Comparison of ENCODE assay signal across 12 cellular contexts in the genomic region with DNA sequence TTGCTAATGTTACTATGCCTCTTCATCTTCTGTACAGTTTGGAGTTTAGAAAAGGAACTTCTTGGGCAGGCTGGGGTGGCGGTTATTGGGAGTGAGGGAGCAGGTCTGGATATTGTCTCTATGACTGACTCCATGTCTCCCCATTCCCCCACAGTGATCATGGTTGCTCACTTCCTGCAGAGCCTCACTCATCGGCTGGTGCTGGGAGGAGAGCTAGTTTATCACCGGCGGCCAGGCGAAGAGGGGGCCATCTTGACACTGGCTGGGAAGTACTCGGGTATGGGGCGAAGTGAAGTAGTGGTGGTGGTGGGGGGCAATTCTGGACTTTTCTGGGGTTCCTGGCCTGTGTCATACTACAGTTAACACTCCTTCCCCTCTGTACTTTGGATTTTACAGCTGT. TPM values are rescaled to one million over a fixed set of nuclear protein-coding genes. Genes with fewer than 3 reads are reported as not detected.
A peak's percentile ranks its signal among the peaks of the same experiment; 100 is the strongest.
DNase-seq lines count a peak whose midpoint lies in the region; ATAC-seq and TF ChIP-seq lines count a peak whose summit lies in the region.
"Had no signal": no experiment of that assay in that cellular context is flagged by ENCODE, and none has a peak within 500 bp of the region (broad histone marks: within the 10 kb centered on the region; RNA-seq: fewer than 3 reads in every experiment).

No MANE protein-coding gene starts in this region.

- no peak for ATAC-seq in activated CD4-positive, alpha-beta T cell treated with anti-CD3 and anti-CD28 coated beads for 36 hours
- ATAC-seq in psoas muscle, result no peak
- no peak for ATAC-seq in GM21367 (IDR thresholded peaks at IDR 0.05; ENCODE audit: unreplicated experiment)

- H3K27ac ChIP-seq in OCI-LY7 (ENCODE audit: low read depth, low read length, poor library complexity, severe bottlenecking) (no peak overlapping the region), colonic mucosa (peak overlapping the region; percentile 54), psoas muscle (peak overlapping the region; percentile 77), smooth muscle cell (ENCODE audit: low read depth) (no peak overlapping the region)
- H3K27ac ChIP-seq: suprapubic skin had no signal

- H3K27me3 ChIP-seq in colonic mucosa, result no peaks in the 10 kb centered on the region
- no peaks in the 10 kb centered on the region for H3K27me3 ChIP-seq in psoas muscle (ENCODE audit: insufficient read depth in 3 of 3, low read length in 2 of 3)
- no peaks in the 10 kb centered on the region for H3K27me3 ChIP-seq in smooth muscle cell (ENCODE audit: low read depth)
- H3K27me3 ChIP-seq: suprapubic skin had no signal

- peak overlapping the region; percentile 73 for H3K4me3 ChIP-seq in OCI-LY7 (ENCODE audit: low read depth, low read length, poor library complexity, severe bottlenecking)
- no peak overlapping the region for H3K4me3 ChIP-seq in colonic mucosa
- H3K4me3 ChIP-seq in psoas muscle, result no peak overlapping the region
- no peak overlapping the region for H3K4me3 ChIP-seq in smooth muscle cell

- H3F3A ChIP-seq in smooth muscle cell (ENCODE audit: low read depth), result no peaks in the 10 kb centered on the region

- 90 to 97% (median 94%) methylated on average over 7 of the region's 7 CpGs for WGBS in psoas muscle, 3 donors
- 96% methylated on average over 7 of the region's 7 CpGs for WGBS in smooth muscle cell (ENCODE audit: low lambda C conversion rate)

- H3K4me1 ChIP-seq in OCI-LY7 (ENCODE audit: insufficient read depth, low read length, poor library complexity, severe bottlenecking) (peaks cover 24% of the 10 kb centered on the region), colonic mucosa (peaks cover 20% of the 10 kb centered on the region), psoas muscle (peaks cover 12% of the 10 kb centered on the region), smooth muscle cell (ENCODE audit: low read depth) (no peaks in the 10 kb centered on the region)

- H3K9me3 ChIP-seq in OCI-LY7 (ENCODE audit: low read length), result no peaks in the 10 kb centered on the region
- H3K9me3 ChIP-seq in colonic mucosa, result no peaks in the 10 kb centered on the region
- H3K9me3 ChIP-seq in psoas muscle, result no peaks in the 10 kb centered on the region
- H3K9me3 ChIP-seq in smooth muscle cell (replicated peaks; ENCODE audit: low read depth), result no peaks in the 10 kb centered on the region
- H3K9me3 ChIP-seq: lower lobe of right lung, suprapubic skin had no signal

- POLR2A ChIA-PET in activated CD4-positive, alpha-beta T cell treated with anti-CD3 and anti-CD28 coated beads for 36 hours (lab: Charles Lee), result no interaction called here
- POLR2A ChIA-PET in OCI-LY7 (lab: Charles Lee), result interaction anchor here (0.9 kb wide), 1 partner anchor 20 kb away, joined by 3 read pairs; no protein-coding TSS in a partner anchor
- POLR2A ChIA-PET in HEK293T (lab: Yijun Ruan, JAX), result no interaction called here

- H4K20me1 ChIP-seq in OCI-LY7 (ENCODE audit: insufficient read depth, low read length), result no peaks in the 10 kb centered on the region
- no peaks in the 10 kb centered on the region for H4K20me1 ChIP-seq in smooth muscle cell (ENCODE audit: low read depth)

- peaks cover 28% of the 10 kb centered on the region for H3K4me1 Mint-ChIP-seq in activated CD4-positive, alpha-beta T cell treated with anti-CD3 and anti-CD28 coated beads for 36 hours

- H2AFZ ChIP-seq in OCI-LY7 (ENCODE audit: low read length) (no peak overlapping the region), smooth muscle cell (ENCODE audit: low read depth) (no peak overlapping the region)

- CTCF ChIA-PET in activated CD4-positive, alpha-beta T cell treated with anti-CD3 and anti-CD28 coated beads for 36 hours (lab: Charles Lee), result interaction anchor here (0.6 to 7.0 kb wide), 12 partner anchors 8 to 155 kb away, joined by 3 to 89 read pairs (median 6); a partner anchor contains a TSS
- CTCF ChIA-PET in OCI-LY7 (lab: Charles Lee; ENCODE audit: unreplicated experiment) (interaction anchor here (1.0 kb wide), 1 partner anchor 63 kb away, joined by 4 read pairs; no protein-coding TSS in a partner anchor), HEK293T (lab: Yijun Ruan, JAX) (interaction anchor here (2.7 kb wide), 1 partner anchor 63 kb away, joined by 10 read pairs; no protein-coding TSS in a partner anchor)

- H3K36me3 ChIP-seq in OCI-LY7 (ENCODE audit: insufficient read depth, low read length) (peaks cover 24% of the 10 kb centered on the region), colonic mucosa (peaks cover 7% of the 10 kb centered on the region), psoas muscle (ENCODE audit: insufficient read depth in 1 of 2, low read depth in 1 of 2) (peaks cover 8 to 32% of the 10 kb centered on the region in 2 donors), smooth muscle cell (ENCODE audit: low read depth) (no peaks in the 10 kb centered on the region)

- H3K4me2 ChIP-seq in OCI-LY7 (ENCODE audit: low read length) (peak overlapping the region; percentile 78), smooth muscle cell (no peak overlapping the region)

- intact Hi-C loops in activated CD4-positive, alpha-beta T cell treated with anti-CD3 and anti-CD28 coated beads for 36 hours (cut with DNase I, micrococcal nuclease), result loop anchor here (5.0 kb wide), 3 partner anchors 61 to 1334 kb away; a partner anchor contains a TSS
- intact Hi-C loops in OCI-LY7 (cut with micrococcal nuclease; ENCODE audit: unreplicated experiment) (no loop called here), colonic mucosa (cut with DNase I) (loop anchor here (5.0 kb wide), 1 partner anchor 64 kb away; no protein-coding TSS in a partner anchor), psoas muscle (cut with DNase I) (loop anchor here (5.0 kb wide), 3 partner anchors 64 to 154 kb away; a partner anchor contains a TSS)

- no peaks in the 10 kb centered on the region for H3K79me2 ChIP-seq in OCI-LY7 (ENCODE audit: insufficient read depth, low read depth, low read length)
- no peaks in the 10 kb centered on the region for H3K79me2 ChIP-seq in smooth muscle cell (ENCODE audit: low read depth)

- no peak for TF ChIP-seq CTCF in OCI-LY7 (conservative IDR thresholded peaks at IDR 0.05; ENCODE audit: low read length)
- no peak for TF ChIP-seq CTCF in colonic mucosa (IDR thresholded peaks at IDR 0.05)
- no peak for TF ChIP-seq CTCF in psoas muscle (IDR thresholded peaks at IDR 0.05)
- TF ChIP-seq CTCF in smooth muscle cell (IDR thresholded peaks at IDR 0.05; ENCODE audit: borderline replicate concordance, insufficient read depth, poor library complexity, severe bottlenecking), result no peak

- peak overlapping the region; percentile 55 for H3K27ac Mint-ChIP-seq in activated CD4-positive, alpha-beta T cell treated with anti-CD3 and anti-CD28 coated beads for 36 hours

- H3K27me3 Mint-ChIP-seq in activated CD4-positive, alpha-beta T cell treated with anti-CD3 and anti-CD28 coated beads for 36 hours, result no peaks in the 10 kb centered on the region

- H3K9ac ChIP-seq in colonic mucosa (ENCODE audit: low read depth in 2 of 2, low read length in 2 of 2), result peak overlapping the region in 1 of 2 donors; percentile 53
- H3K9ac ChIP-seq in smooth muscle cell (ENCODE audit: low read depth), result no peak overlapping the region

- no TSS peak for BruUV-seq in OCI-LY7 (replicated peaks; lab: Mats Ljungman, UMichigan)

- H3K4me3 Mint-ChIP-seq in activated CD4-positive, alpha-beta T cell treated with anti-CD3 and anti-CD28 coated beads for 36 hours, result peak overlapping the region; percentile 97

- H3K36me3 Mint-ChIP-seq in activated CD4-positive, alpha-beta T cell treated with anti-CD3 and anti-CD28 coated beads for 36 hours (ENCODE audit: low read depth), result peaks cover 19% of the 10 kb centered on the region

- H3K9me2 ChIP-seq in OCI-LY7 (ENCODE audit: insufficient read depth, low read length), result no peaks in the 10 kb centered on the region

- DNase-seq in activated CD4-positive, alpha-beta T cell treated with anti-CD3 and anti-CD28 coated beads for 36 hours, result no peak
- no peak for DNase-seq in activated CD4-positive, alpha-beta T cell treated with anti-CD3 and anti-CD28 coated beads for 4 hours
- DNase-seq in OCI-LY7 (ENCODE audit: low spot score), result no peak
- no peak for DNase-seq in colonic mucosa
- no peak for DNase-seq in psoas muscle
- DNase-seq in HEK293T (ENCODE audit: extremely low spot score), result no peak
- no peak for DNase-seq in smooth muscle cell (lab: John Stamatoyannopoulos, UW; ENCODE audit: unreplicated experiment)

- no peaks in the 10 kb centered on the region for H3K9me3 Mint-ChIP-seq in activated CD4-positive, alpha-beta T cell treated with anti-CD3 and anti-CD28 coated beads for 36 hours (ENCODE audit: low read depth)
- H3K9me3 Mint-ChIP-seq: activated B cell treated with CpG ODN at 0.5 μM for 24 hours had no signal

RNA-seq across cellular contexts. Expression of a gene that starts 2.2 kb away (rescaled TPM):
- total RNA-seq in activated CD4-positive, alpha-beta T cell treated with anti-CD3 and anti-CD28 coated beads for 36 hours, result 10 to 100 TPM; 12.3 to 13.2 TPM
- 8.3 and 11.0 TPM in 2 replicates for total RNA-seq in OCI-LY7 (2014; rRNA removed; shearing (Covaris generic))
- total RNA-seq in OCI-LY7 (2022) (16.0 and 20.1 TPM in 2 replicates), colonic mucosa (10 to 100 TPM; 16.6 to 23.1 TPM), psoas muscle (10 to 100 TPM; 10.0 to 39.2 (median 27.5) TPM), smooth muscle cell (3.3 and 8.6 TPM in 2 replicates)
- polyA plus RNA-seq in psoas muscle (10 to 100 TPM; 26.4 to 38.3 (median 32.4) TPM), smooth muscle cell (8.3 and 9.0 TPM in 2 replicates)

RNA-seq across cellular contexts. Expression of a gene that starts 4.6 kb away (rescaled TPM):
- not detected for total RNA-seq in activated CD4-positive, alpha-beta T cell treated with anti-CD3 and anti-CD28 coated beads for 36 hours
- total RNA-seq in OCI-LY7 (2014; rRNA removed; shearing (Covaris generic)), result not detected in 2 replicates
- total RNA-seq in OCI-LY7 (2022) (not detected in 2 replicates), colonic mucosa (1 to 10 TPM in 1 of 2 donors, not detected in 1; 5.1 TPM), psoas muscle (under 1 TPM in 1 of 4 donors, not detected in 3; 0.86 TPM), smooth muscle cell (not detected in 2 replicates)
- polyA plus RNA-seq in psoas muscle (not detected), smooth muscle cell (1.6 and 3.6 TPM in 2 replicates)
- total RNA-seq: A673, activated B cell treated with CpG ODN at 0.5 μM for 24 hours, lower lobe of right lung had no signal

RNA-seq across cellular contexts. Expression of a gene that starts 10.0 kb away (rescaled TPM):
- total RNA-seq in activated CD4-positive, alpha-beta T cell treated with anti-CD3 and anti-CD28 coated beads for 36 hours, result not detected
- not detected in 2 replicates for total RNA-seq in OCI-LY7 (2014; rRNA removed; shearing (Covaris generic))
- not detected in 2 replicates for total RNA-seq in OCI-LY7 (2022)
- total RNA-seq in colonic mucosa, result not detected
- total RNA-seq in psoas muscle, result not detected
- under 1 TPM; 0.17 to 0.42 (median 0.25) TPM for polyA plus RNA-seq in psoas muscle
- total RNA-seq in smooth muscle cell, result not detected in 2 replicates
- 0.46 and 0.90 TPM in 2 replicates for polyA plus RNA-seq in smooth muscle cell
- total RNA-seq: A673, activated B cell treated with CpG ODN at 0.5 μM for 24 hours, lower lobe of right lung had no signal

RNA-seq across cellular contexts. Expression of a gene that starts 12.9 kb away (rescaled TPM):
- 1 to 10 TPM in 1 of 2 experiments, under 1 TPM in 1; 0.98 to 2.2 TPM for total RNA-seq in activated CD4-positive, alpha-beta T cell treated with anti-CD3 and anti-CD28 coated beads for 36 hours
- 3.2 TPM in 1 of 2 replicates, not detected in the other for total RNA-seq in OCI-LY7 (2014; rRNA removed; shearing (Covaris generic))
- total RNA-seq in OCI-LY7 (2022) (0.88 and 1.2 TPM in 2 replicates), colonic mucosa (10 to 100 TPM in 1 of 2 donors, 1 to 10 TPM in 1; 6.6 to 16.0 TPM), psoas muscle (10 to 100 TPM in 2 of 4 donors, 1 to 10 TPM in 2; 3.3 to 11.3 (median 9.7) TPM), smooth muscle cell (not detected in 2 replicates)
- polyA plus RNA-seq in psoas muscle (10 to 100 TPM in 2 of 3 donors, 1 to 10 TPM in 1; 8.3 to 23.5 (median 12.4) TPM), smooth muscle cell (0.78 and 0.98 TPM in 2 replicates)

RNA-seq across cellular contexts. Expression of a gene that starts 25.9 kb away (rescaled TPM):
- total RNA-seq in activated CD4-positive, alpha-beta T cell treated with anti-CD3 and anti-CD28 coated beads for 36 hours, result 10 to 100 TPM; 71.8 to 92.0 TPM
- total RNA-seq in OCI-LY7 (2014; rRNA removed; shearing (Covaris generic)), result 62.9 and 76.4 TPM in 2 replicates
- 72.1 and 73.4 TPM in 2 replicates for total RNA-seq in OCI-LY7 (2022)
- 100 to 1,000 TPM; 167 to 169 TPM for total RNA-seq in colonic mucosa
- 100 to 1,000 TPM; 204 to 336 (median 272) TPM for total RNA-seq in psoas muscle
- polyA plus RNA-seq in psoas muscle, result 100 to 1,000 TPM; 207 to 270 (median 232) TPM
- 54.3 and 58.1 TPM in 2 replicates for total RNA-seq in smooth muscle cell
- polyA plus RNA-seq in smooth muscle cell, result 136 and 139 TPM in 2 replicates

Comparison
In these comparisons a context has a peak if more than half of its experiments do, and no peak if none do; other contexts are left out.
1. H3K27ac ChIP-seq: peak in colonic mucosa (single experiment) and psoas muscle (single experiment); none in OCI-LY7 (single experiment) and smooth muscle cell (single experiment).